In the genomic region with DNA sequence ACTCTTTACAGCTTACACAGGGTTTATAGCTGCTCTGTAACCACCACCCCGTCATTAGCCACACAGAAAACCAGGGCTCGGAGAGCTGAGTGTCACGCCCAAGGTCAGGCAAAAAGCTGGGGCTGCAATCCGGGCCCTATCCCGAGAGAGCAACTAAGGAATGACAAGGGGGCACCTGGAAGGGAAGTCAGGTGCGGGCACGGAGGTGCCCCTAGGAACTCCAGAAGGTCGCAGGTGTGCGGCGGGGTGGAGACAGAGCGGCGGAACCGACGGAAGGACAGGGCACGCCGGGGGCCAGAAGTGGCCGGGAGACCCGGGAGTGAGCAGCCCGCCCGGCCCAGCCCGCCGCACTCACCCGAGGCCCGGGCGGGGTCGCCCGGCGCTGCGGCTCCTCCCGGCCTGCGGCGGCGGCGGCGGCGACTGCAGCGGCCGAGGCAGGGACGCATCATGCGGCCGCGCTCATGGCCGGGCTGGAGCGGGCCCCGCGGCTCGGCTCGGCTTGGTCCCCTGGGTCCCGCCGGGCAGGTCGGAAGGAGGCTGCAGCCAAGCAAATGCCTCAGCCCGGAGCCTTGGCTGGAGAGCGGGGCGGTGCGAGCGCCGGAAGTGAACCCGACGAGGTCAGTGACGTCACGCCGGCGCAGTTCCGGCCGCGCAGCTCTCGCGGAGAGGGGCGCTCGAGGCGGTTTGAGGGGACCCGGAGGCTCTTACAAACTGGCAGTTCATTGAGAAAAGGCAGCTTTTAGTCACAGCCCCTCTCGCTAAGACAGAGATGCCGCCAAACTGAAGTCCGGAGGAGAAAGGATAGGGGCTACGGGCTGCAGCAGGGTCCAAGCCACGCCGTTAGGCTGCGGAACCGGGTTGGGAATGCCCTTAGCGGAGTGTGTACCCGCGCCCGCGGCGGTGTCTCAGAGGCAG, we compare ENCODE assay signal across 1 cellular context.
TF ChIP-seq lines count a peak whose summit lies in the region.

ZDHHC7 (minus strand) TSS at position 605 of the 915 bp plus-strand sequence. CDS start 20,917 bp downstream, outside the sequence.

TF ChIP-seq in HEK293, 187 proteins besides CTCF, POLR2A, EP300 and RAD21 (continued from another document):
- TF ChIP-seq, protein P1, sequence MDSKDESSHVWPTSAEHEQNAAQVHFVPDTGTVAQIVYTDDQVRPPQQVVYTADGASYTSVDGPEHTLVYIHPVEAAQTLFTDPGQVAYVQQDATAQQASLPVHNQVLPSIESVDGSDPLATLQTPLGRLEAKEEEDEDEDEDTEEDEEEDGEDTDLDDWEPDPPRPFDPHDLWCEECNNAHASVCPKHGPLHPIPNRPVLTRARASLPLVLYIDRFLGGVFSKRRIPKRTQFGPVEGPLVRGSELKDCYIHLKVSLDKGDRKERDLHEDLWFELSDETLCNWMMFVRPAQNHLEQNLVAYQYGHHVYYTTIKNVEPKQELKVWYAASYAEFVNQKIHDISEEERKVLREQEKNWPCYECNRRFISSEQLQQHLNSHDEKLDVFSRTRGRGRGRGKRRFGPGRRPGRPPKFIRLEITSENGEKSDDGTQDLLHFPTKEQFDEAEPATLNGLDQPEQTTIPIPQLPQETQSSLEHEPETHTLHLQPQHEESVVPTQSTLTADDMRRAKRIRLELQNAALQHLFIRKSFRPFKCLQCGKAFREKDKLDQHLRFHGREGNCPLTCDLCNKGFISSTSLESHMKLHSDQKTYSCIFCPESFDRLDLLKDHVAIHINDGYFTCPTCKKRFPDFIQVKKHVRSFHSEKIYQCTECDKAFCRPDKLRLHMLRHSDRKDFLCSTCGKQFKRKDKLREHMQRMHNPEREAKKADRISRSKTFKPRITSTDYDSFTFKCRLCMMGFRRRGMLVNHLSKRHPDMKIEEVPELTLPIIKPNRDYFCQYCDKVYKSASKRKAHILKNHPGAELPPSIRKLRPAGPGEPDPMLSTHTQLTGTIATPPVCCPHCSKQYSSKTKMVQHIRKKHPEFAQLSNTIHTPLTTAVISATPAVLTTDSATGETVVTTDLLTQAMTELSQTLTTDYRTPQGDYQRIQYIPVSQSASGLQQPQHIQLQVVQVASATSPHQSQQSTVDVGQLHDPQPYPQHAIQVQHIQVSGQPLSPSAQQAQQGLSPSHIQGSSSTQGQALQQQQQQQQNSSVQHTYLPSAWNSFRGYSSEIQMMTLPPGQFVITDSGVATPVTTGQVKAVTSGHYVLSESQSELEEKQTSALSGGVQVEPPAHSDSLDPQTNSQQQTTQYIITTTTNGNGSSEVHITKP (tag by site-specific recombination; IDR thresholded peaks at IDR 0.05): no peak; the same call in 1 of the 2 replicates
- TF ChIP-seq ZBTB7A (tag by site-specific recombination; IDR thresholded peaks at IDR 0.05; ENCODE audit: low read depth) (no peak), KLF8 (tag by site-specific recombination; IDR thresholded peaks at IDR 0.05) (peak; percentile 31; the same call in 1 of the 2 replicates), ZNF335 (tag by site-specific recombination; conservative IDR thresholded peaks at IDR 0.05) (peak; percentile 87), FEZF1 (tag by site-specific recombination; IDR thresholded peaks at IDR 0.05) (no peak), ZBTB44 (tag by site-specific recombination; IDR thresholded peaks at IDR 0.05) (no peak), SCRT1 (tag by site-specific recombination; IDR thresholded peaks at IDR 0.05; ENCODE audit: borderline replicate concordance) (no peak), ZFP41 (tag by site-specific recombination; IDR thresholded peaks at IDR 0.05; ENCODE audit: borderline replicate concordance) (no peak), ZNF510 (tag by site-specific recombination; IDR thresholded peaks at IDR 0.05; ENCODE audit: insufficient replicate concordance) (no peak), ZNF133 (tag by site-specific recombination; IDR thresholded peaks at IDR 0.05) (no peak), IKZF3 (tag by site-specific recombination; IDR thresholded peaks at IDR 0.05) (no peak), OSR2 (tag by site-specific recombination; IDR thresholded peaks at IDR 0.05) (no peak)
- TF ChIP-seq, protein P2, sequence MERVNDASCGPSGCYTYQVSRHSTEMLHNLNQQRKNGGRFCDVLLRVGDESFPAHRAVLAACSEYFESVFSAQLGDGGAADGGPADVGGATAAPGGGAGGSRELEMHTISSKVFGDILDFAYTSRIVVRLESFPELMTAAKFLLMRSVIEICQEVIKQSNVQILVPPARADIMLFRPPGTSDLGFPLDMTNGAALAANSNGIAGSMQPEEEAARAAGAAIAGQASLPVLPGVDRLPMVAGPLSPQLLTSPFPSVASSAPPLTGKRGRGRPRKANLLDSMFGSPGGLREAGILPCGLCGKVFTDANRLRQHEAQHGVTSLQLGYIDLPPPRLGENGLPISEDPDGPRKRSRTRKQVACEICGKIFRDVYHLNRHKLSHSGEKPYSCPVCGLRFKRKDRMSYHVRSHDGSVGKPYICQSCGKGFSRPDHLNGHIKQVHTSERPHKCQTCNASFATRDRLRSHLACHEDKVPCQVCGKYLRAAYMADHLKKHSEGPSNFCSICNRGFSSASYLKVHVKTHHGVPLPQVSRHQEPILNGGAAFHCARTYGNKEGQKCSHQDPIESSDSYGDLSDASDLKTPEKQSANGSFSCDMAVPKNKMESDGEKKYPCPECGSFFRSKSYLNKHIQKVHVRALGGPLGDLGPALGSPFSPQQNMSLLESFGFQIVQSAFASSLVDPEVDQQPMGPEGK (tag by site-specific recombination; IDR thresholded peaks at IDR 0.05): 0 out of 2 replicates have a peak, but pooled peaks have one; percentile 26
- TF ChIP-seq, protein P3, sequence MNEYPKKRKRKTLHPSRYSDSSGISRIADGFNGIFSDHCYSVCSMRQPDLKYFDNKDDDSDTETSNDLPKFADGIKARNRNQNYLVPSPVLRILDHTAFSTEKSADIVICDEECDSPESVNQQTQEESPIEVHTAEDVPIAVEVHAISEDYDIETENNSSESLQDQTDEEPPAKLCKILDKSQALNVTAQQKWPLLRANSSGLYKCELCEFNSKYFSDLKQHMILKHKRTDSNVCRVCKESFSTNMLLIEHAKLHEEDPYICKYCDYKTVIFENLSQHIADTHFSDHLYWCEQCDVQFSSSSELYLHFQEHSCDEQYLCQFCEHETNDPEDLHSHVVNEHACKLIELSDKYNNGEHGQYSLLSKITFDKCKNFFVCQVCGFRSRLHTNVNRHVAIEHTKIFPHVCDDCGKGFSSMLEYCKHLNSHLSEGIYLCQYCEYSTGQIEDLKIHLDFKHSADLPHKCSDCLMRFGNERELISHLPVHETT (tag by site-specific recombination; IDR thresholded peaks at IDR 0.05): no peak
TF ChIP-seq in HEK293: peak in this region for 30.
